Comparison of ENCODE assay signal across 18 cellular contexts in the genomic region with DNA sequence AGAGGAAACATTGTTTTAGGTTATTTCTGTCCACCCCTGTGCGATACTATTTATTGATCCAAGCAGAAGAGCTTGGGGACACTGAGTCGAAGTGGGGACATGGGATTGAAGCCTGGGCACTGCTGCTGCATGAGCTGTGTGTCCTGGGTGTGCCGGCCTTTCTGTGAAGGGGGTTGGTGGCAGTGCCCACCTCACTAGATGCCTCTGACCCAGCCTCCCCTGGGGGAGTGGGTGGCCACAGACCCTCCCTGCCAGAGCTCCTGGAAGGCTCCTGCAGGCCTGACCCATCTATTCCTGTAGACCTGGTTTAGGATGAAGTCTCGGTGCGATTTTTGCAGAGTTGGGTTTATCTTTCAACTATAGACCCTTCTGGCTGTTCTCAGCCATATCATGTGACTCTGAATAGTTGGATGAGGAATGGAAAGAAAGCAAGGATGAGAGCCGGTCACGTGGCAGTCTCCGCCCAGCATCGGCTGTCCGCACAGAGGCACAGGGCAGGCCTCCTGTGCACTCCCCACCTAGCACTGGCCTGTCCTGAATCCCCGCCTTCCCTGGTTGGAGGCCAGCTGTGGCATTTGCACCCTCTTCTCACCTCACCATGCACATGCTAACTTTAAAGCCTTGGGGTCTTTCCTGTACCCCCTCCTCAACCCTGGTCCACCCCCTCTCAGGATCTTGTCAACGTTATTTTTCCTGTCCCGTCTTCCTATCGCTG. TPM values are rescaled to one million over a fixed set of nuclear protein-coding genes. Genes with fewer than 3 reads are reported as not detected.
DNase-seq lines count a peak whose midpoint lies in the region; ATAC-seq, FAIRE-seq and TF ChIP-seq lines count a peak whose summit lies in the region.
"Had no signal": no experiment of that assay in that cellular context is flagged by ENCODE, and none has a peak within 500 bp of the region (broad histone marks: within the 10 kb centered on the region; RNA-seq: fewer than 3 reads in every experiment).

No MANE protein-coding gene starts in this region.

- H4K20me1 ChIP-seq in H9 (ENCODE audit: control insufficient read depth, insufficient read depth, insufficient read length) = no peaks in the 10 kb centered on the region

- H2BK15ac ChIP-seq in H9 (ENCODE audit: low read depth, low read length) = no peak overlapping the region
- no peak overlapping the region for H2BK15ac ChIP-seq in neuronal stem cell (ENCODE audit: low read length)

- no peaks in the 10 kb centered on the region for H3K79me2 ChIP-seq in H9 (ENCODE audit: insufficient read depth, low read length)

- H2BK5ac ChIP-seq in H9 (ENCODE audit: insufficient read length, low read length) (no peak overlapping the region), neuronal stem cell (ENCODE audit: low read length) (no peak overlapping the region)

- H2BK20ac ChIP-seq in H9 (ENCODE audit: low read depth, low read length, poor library complexity, severe bottlenecking) = no peak overlapping the region

- H3K56ac ChIP-seq in H9 (ENCODE audit: insufficient read length, low read depth, low read length) = no peak overlapping the region

- H2BK120ac ChIP-seq in H9 (ENCODE audit: low read depth, low read length, poor library complexity, severe bottlenecking) (no peak overlapping the region), neuronal stem cell (ENCODE audit: low read depth, low read length) (no peak overlapping the region)

- H3K14ac ChIP-seq in H9 (ENCODE audit: insufficient read depth, low read length) = no peak overlapping the region
- no peak overlapping the region for H3K14ac ChIP-seq in neuronal stem cell (ENCODE audit: low read length)

- no peak overlapping the region for H3K4me3 Mint-ChIP-seq in activated CD8-positive, alpha-beta memory T cell treated with anti-CD3 and anti-CD28 coated beads, Interleukin-2, amount 10 ng/mL, durations not matched to agents 7 days and 5 days
- no peak overlapping the region for H3K4me3 Mint-ChIP-seq in H9

- no peak overlapping the region for H2BK12ac ChIP-seq in H9 (ENCODE audit: insufficient read length, low read depth, low read length)
- no peak overlapping the region for H2BK12ac ChIP-seq in neuronal stem cell (ENCODE audit: low read length)

- H3K36me3 ChIP-seq in bronchial epithelial cell (ENCODE audit: control insufficient read depth, insufficient read depth, low read length) = peaks cover 19% of the 10 kb centered on the region
- peaks cover 38 to 77% of the 10 kb centered on the region in 2 donors for H3K36me3 ChIP-seq in neuronal stem cell (replicated peaks in 1 of 2; ENCODE audit: control insufficient read depth in 2 of 2, insufficient read depth in 2 of 2, low read length in 2 of 2)
- peaks cover 0 to 41% of the 10 kb centered on the region in 2 donors for H3K36me3 ChIP-seq in gastrocnemius medialis

- no peak overlapping the region for H4K5ac ChIP-seq in H9 (ENCODE audit: insufficient read length, low read depth, low read length)

- peaks cover 51% of the 10 kb centered on the region for H3K4me1 Mint-ChIP-seq in activated CD8-positive, alpha-beta memory T cell treated with anti-CD3 and anti-CD28 coated beads, Interleukin-2, amount 10 ng/mL, durations not matched to agents 7 days and 5 days
- H3K4me1 Mint-ChIP-seq in H9 = peaks cover 9 to 12% of the 10 kb centered on the region in 2 experiments

- no peaks in the 10 kb centered on the region for H3K27me3 ChIP-seq in H9 (ENCODE audit: insufficient read depth, low read length)
- no peaks in the 10 kb centered on the region for H3K27me3 ChIP-seq in bronchial epithelial cell (ENCODE audit: control insufficient read depth, insufficient read depth, low read length)
- H3K27me3 ChIP-seq in neuronal stem cell (ENCODE audit: control insufficient read depth in 3 of 3, insufficient read depth in 3 of 3, low read depth in 1 of 3, low read length in 3 of 3) = no peaks in the 10 kb centered on the region
- no peaks in the 10 kb centered on the region for H3K27me3 ChIP-seq in gastrocnemius medialis
- H3K27me3 ChIP-seq: ascending aorta, upper lobe of right lung had no signal

- H2AFZ ChIP-seq in H9 (ENCODE audit: low read length) (no peak overlapping the region), neuronal stem cell (ENCODE audit: low read length) (no peak overlapping the region)

- intact Hi-C loops in gastrocnemius medialis (cut with DNase I; ENCODE audit: low total_unique reads) = no loop called here

- no peak overlapping the region for H3K18ac ChIP-seq in H9 (ENCODE audit: insufficient read length, low read depth, low read length)
- H3K18ac ChIP-seq in neuronal stem cell (ENCODE audit: low read length) = peak overlapping the region; percentile 5

- ATAC-seq in activated CD8-positive, alpha-beta memory T cell treated with anti-CD3 and anti-CD28 coated beads, Interleukin-2, amount 10 ng/mL, durations not matched to agents 7 days and 5 days = no peak
- ATAC-seq in gastrocnemius medialis = no peak
- no peak for ATAC-seq in GM19035 (IDR thresholded peaks at IDR 0.05; ENCODE audit: unreplicated experiment)
- ATAC-seq: upper lobe of right lung had no signal

- peaks cover 2% of the 10 kb centered on the region; the same call in 1 of the 2 replicates for H3K4me1 ChIP-seq in H9 (ENCODE audit: insufficient read depth, low read length)
- H3K4me1 ChIP-seq in neuronal stem cell (ENCODE audit: control insufficient read depth in 2 of 2, insufficient read depth in 1 of 2, low read depth in 1 of 2, low read length in 2 of 2) = no peaks in the 10 kb centered on the region
- H3K4me1 ChIP-seq in gastrocnemius medialis = peaks cover 7 to 10% of the 10 kb centered on the region in 2 donors
- H3K4me1 ChIP-seq: ascending aorta had no signal

- no peak overlapping the region for H3T11ph ChIP-seq in H9 (ENCODE audit: low read length)

- H3K9ac ChIP-seq in H9 (ENCODE audit: extremely low read depth, insufficient read length, low read length) (no peak overlapping the region), neuronal stem cell (ENCODE audit: low read depth, low read length, poor library complexity) (peak overlapping the region; percentile 0)

- no peak overlapping the region for H3K4me3 ChIP-seq in bronchial epithelial cell (ENCODE audit: low read depth, low read length)
- no peak overlapping the region for H3K4me3 ChIP-seq in neuronal stem cell (ENCODE audit: low read length in 2 of 2)
- no peak overlapping the region for H3K4me3 ChIP-seq in gastrocnemius medialis
- H3K4me3 ChIP-seq: ascending aorta, upper lobe of right lung had no signal

- no peaks in the 10 kb centered on the region for H3K9me3 Mint-ChIP-seq in activated CD8-positive, alpha-beta memory T cell treated with anti-CD3 and anti-CD28 coated beads, Interleukin-2, amount 10 ng/mL, durations not matched to agents 7 days and 5 days (ENCODE audit: low read depth)
- no peaks in the 10 kb centered on the region for H3K9me3 Mint-ChIP-seq in H9

- H3K27me3 Mint-ChIP-seq in activated CD8-positive, alpha-beta memory T cell treated with anti-CD3 and anti-CD28 coated beads, Interleukin-2, amount 10 ng/mL, durations not matched to agents 7 days and 5 days = no peaks in the 10 kb centered on the region
- no peaks in the 10 kb centered on the region for H3K27me3 Mint-ChIP-seq in H9 (ENCODE audit: low read depth)

- H3K27ac ChIP-seq in H9 (ENCODE audit: insufficient read length, low read depth, low read length) (no peak overlapping the region), neuronal stem cell (replicated peaks; ENCODE audit: low read length) (no peak overlapping the region), gastrocnemius medialis (no peak overlapping the region)
- H3K27ac ChIP-seq: ascending aorta, HL-60, upper lobe of right lung had no signal

- no peak overlapping the region for H3K4me2 ChIP-seq in H9 (ENCODE audit: insufficient read depth, insufficient read length, low read length)
- no peak overlapping the region for H3K4me2 ChIP-seq in neuronal stem cell (ENCODE audit: insufficient read depth, low read length, poor library complexity, severe bottlenecking)

- H4K91ac ChIP-seq in H9 (ENCODE audit: insufficient read length, low read depth, low read length) (no peak overlapping the region), neuronal stem cell (ENCODE audit: low read depth, low read length, poor library complexity) (no peak overlapping the region)

- peaks cover 28% of the 10 kb centered on the region for H3K36me3 Mint-ChIP-seq in activated CD8-positive, alpha-beta memory T cell treated with anti-CD3 and anti-CD28 coated beads, Interleukin-2, amount 10 ng/mL, durations not matched to agents 7 days and 5 days
- peaks cover 17 to 54% (median 32%) of the 10 kb centered on the region in 3 experiments; a peak in 6 of 7 replicates for H3K36me3 Mint-ChIP-seq in H9 (ENCODE audit: insufficient read depth in 1 of 3, low read depth in 3 of 3)

- no CpG with 5 or more reads among the region's 14 CpGs for WGBS in H9 (ENCODE audit: extremely low coverage, insufficient read length, low lambda C conversion rate)
- no CpG with 5 or more reads among the region's 14 CpGs for WGBS in neuronal stem cell (ENCODE audit: extremely low coverage in 2 of 2, insufficient read length in 2 of 2, insufficient replicate concordance in 1 of 2), 2 donors

- H3K23ac ChIP-seq in H9 (ENCODE audit: insufficient read length, low read depth, low read length) = no peak overlapping the region
- H3K23ac ChIP-seq in neuronal stem cell (ENCODE audit: low read depth, low read length, poor library complexity) = no peak overlapping the region

- peak overlapping the region; percentile 68 for H3K27ac Mint-ChIP-seq in activated CD8-positive, alpha-beta memory T cell treated with anti-CD3 and anti-CD28 coated beads, Interleukin-2, amount 10 ng/mL, durations not matched to agents 7 days and 5 days
- peak overlapping the region; percentile 8 to 50 (median 23); a peak in 3 of 7 replicates for H3K27ac Mint-ChIP-seq in H9

- no peaks in the 10 kb centered on the region for H3K23me2 ChIP-seq in H9 (ENCODE audit: insufficient read length, low read depth, low read length, poor library complexity, severe bottlenecking)

- CTCF ChIA-PET in activated CD8-positive, alpha-beta memory T cell treated with anti-CD3 and anti-CD28 coated beads, Interleukin-2, amount 10 ng/mL, durations not matched to agents 7 days and 5 days (lab: Charles Lee) = interaction anchor here (1.3 to 1.8 kb wide), 3 partner anchors 9 to 76 kb away, joined by 4 to 6 read pairs (median 4); no protein-coding TSS in a partner anchor

- H2AK5ac ChIP-seq in H9 (ENCODE audit: insufficient read length, low read length) (no peak overlapping the region), neuronal stem cell (ENCODE audit: low read depth, low read length) (no peak overlapping the region)

- peak; percentile 18 for FAIRE-seq in bronchial epithelial cell (lab: Jason Lieb, UNC)

- no peaks in the 10 kb centered on the region for H3K9me3 ChIP-seq in H9 (ENCODE audit: control insufficient read depth, low read depth, low read length)
- peaks cover 0 to 2% of the 10 kb centered on the region in 2 donors for H3K9me3 ChIP-seq in neuronal stem cell (replicated peaks in 1 of 2; ENCODE audit: control insufficient read depth in 2 of 2, insufficient read depth in 1 of 2, low read depth in 1 of 2, low read length in 2 of 2)
- H3K9me3 ChIP-seq in gastrocnemius medialis = no peaks in the 10 kb centered on the region
- H3K9me3 ChIP-seq: ascending aorta, upper lobe of right lung had no signal

- in situ Hi-C loops in gastrocnemius medialis (cut with MboI; ENCODE audit: low sequenced_read_pairs in 4 of 4) = no loop called here

- no peak overlapping the region for H4K8ac ChIP-seq in H9 (replicated peaks; ENCODE audit: insufficient read length, low read depth, low read length)
- H4K8ac ChIP-seq in neuronal stem cell (ENCODE audit: low read depth, low read length) = no peak overlapping the region

- TF ChIP-seq POLR2A in gastrocnemius medialis (IDR thresholded peaks at IDR 0.05) = no peak

- H3K4ac ChIP-seq in H9 (ENCODE audit: low read depth, low read length) (no peak overlapping the region), neuronal stem cell (ENCODE audit: low read length) (no peak overlapping the region)

- DNase-seq in activated CD8-positive, alpha-beta memory T cell treated with anti-CD3 and anti-CD28 coated beads, Interleukin-2, amount 10 ng/mL, durations not matched to agents 7 days and 5 days = no peak
- no peak for DNase-seq in activated CD8-positive, alpha-beta memory T cell treated with anti-CD3 and anti-CD28 coated beads, Interleukin-2, amount 50 U/mL, for 48 hours
- DNase-seq in H9 = no peak
- no peak for DNase-seq in bronchial epithelial cell (ENCODE audit: low read depth)
- DNase-seq in neuronal stem cell (ENCODE audit: low spot score) = no peak
- DNase-seq in gastrocnemius medialis = no peak
- DNase-seq in activated gamma-delta T cell (lab: John Stamatoyannopoulos, UW) = no peak
- DNase-seq: activated T-cell treated with anti-CD3 and anti-CD28 coated beads, Interleukin-2, amount 50 U/mL, for 48 hours; kidney glomerular epithelial cell; midbrain; NCI-H1048; NCI-H2029 treated with DMSO at 0.1 percent for 48 hours; NCI-H510A treated with DMSO at 0.1 percent for 48 hours; stimulated activated naive CD4-positive, alpha-beta T cell treated with Interleukin-2 at 50 U/mL for 16 hours; upper lobe of right lung had no signal

- no peak for TF ChIP-seq CTCF in H9 (conservative IDR thresholded peaks at IDR 0.05)
- no peak for TF ChIP-seq CTCF in bronchial epithelial cell (IDR thresholded peaks at IDR 0.05; ENCODE audit: insufficient read depth, low read length, severe bottlenecking)
- TF ChIP-seq CTCF in gastrocnemius medialis (IDR thresholded peaks at IDR 0.05 in 4 of 5, conservative IDR thresholded peaks at IDR 0.05 in 1 of 5) = no peak

- H3K79me1 ChIP-seq in H9 (ENCODE audit: insufficient read depth, low read depth, low read length, poor library complexity, severe bottlenecking) (no peaks in the 10 kb centered on the region), neuronal stem cell (ENCODE audit: low read depth, low read length) (peaks cover 6% of the 10 kb centered on the region)

RNA-seq across cellular contexts. Expression of gene SH2D4B, which starts 17.6 kb away (rescaled TPM):
- under 1 TPM in 1 of 2 experiments, not detected in 1; 0.09 TPM for total RNA-seq in activated CD8-positive, alpha-beta memory T cell treated with anti-CD3 and anti-CD28 coated beads, Interleukin-2, amount 10 ng/mL, durations not matched to agents 7 days and 5 days
- total RNA-seq in H9 (2021) (0.07 TPM in 1 of 2 replicates, not detected in the other), bronchial epithelial cell (under 0.01 TPM in 2 replicates), gastrocnemius medialis (not detected)
- 0.04 TPM for polyA plus RNA-seq in neuronal stem cell (2013, experiment 1 of 2)
- 0.04 TPM for polyA plus RNA-seq in neuronal stem cell (2013, experiment 2 of 2)
- total RNA-seq: ascending aorta had no signal
